Comparison of ENCODE assay signal across 1 cellular context in the genomic region with DNA sequence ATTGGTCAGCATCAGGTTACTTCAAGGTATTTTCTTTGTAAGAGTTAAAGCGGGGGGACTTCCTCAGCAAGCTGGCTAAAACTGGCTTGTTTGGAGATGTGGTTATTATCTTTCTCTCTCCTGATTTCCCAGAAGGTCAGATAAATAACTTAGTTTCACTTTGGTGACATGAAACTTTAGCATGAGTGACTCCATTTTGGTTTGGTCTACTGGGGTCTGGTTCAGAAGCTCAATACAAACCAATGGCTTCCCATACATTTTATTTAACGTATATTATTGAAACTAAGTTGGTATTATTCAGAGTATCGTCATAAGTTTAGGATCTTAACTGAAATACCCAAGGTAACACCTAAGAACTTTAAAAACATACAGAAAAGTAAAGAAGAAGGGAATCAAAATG.
TF ChIP-seq lines count a peak whose summit lies in the region.

No MANE protein-coding gene starts in this region.

TF ChIP-seq in K562, 482 proteins besides CTCF, POLR2A, EP300 and RAD21 (continued from another document and continues in another):
- peak; percentile 82; the same call in 1 of the 2 replicates for TF ChIP-seq PATZ1 (CRISPR knock-in tag; IDR thresholded peaks at IDR 0.05; ENCODE audit: borderline replicate concordance)
- TF ChIP-seq MAFG (tag; conservative IDR thresholded peaks at IDR 0.05): 0 out of 2 replicates have a peak, but pooled peaks have one; percentile 11
- peak; percentile 98 for TF ChIP-seq DDX20 (tag; IDR thresholded peaks at IDR 0.05; ENCODE audit: low read depth)
- TF ChIP-seq RBM15 (IDR thresholded peaks at IDR 0.05; ENCODE audit: insufficient read depth, low read length): no peak
- no peak for TF ChIP-seq MEF2A (IDR thresholded peaks at IDR 0.05; ENCODE audit: control insufficient read depth, low read depth, low read length)
- 0 out of 2 replicates have a peak, but pooled peaks have one; percentile 29 for TF ChIP-seq ZNF696 (CRISPR knock-in tag; conservative IDR thresholded peaks at IDR 0.05)
- no peak for TF ChIP-seq SFPQ (IDR thresholded peaks at IDR 0.05; ENCODE audit: low read depth, low read length)
- peak; percentile 92; the same call in 1 of the 2 replicates for TF ChIP-seq HSF4 (CRISPR knock-in tag; IDR thresholded peaks at IDR 0.05; ENCODE audit: borderline replicate concordance)
- TF ChIP-seq ILK (tag; IDR thresholded peaks at IDR 0.05; ENCODE audit: borderline replicate concordance, low read depth): peak; percentile 91
- TF ChIP-seq MEF2D (tag; conservative IDR thresholded peaks at IDR 0.05; ENCODE audit: low read depth): peak; percentile 95
- TF ChIP-seq ZHX1 (conservative IDR thresholded peaks at IDR 0.05; ENCODE audit: low read length): no peak
- 0 out of 2 replicates have a peak, but pooled peaks have one; percentile 70 for TF ChIP-seq CUX1 (CRISPR knock-in tag; IDR thresholded peaks at IDR 0.05)
- peak; percentile 86 for TF ChIP-seq ZNF79 (CRISPR knock-in tag; IDR thresholded peaks at IDR 0.05; ENCODE audit: low read depth)
- TF ChIP-seq FOXA1 (IDR thresholded peaks at IDR 0.05; ENCODE audit: borderline replicate concordance): no peak
- no peak for TF ChIP-seq SRSF7 (optimal IDR thresholded peaks at IDR 0.05; ENCODE audit: low read depth, low read length)
- no peak for TF ChIP-seq ARID3A (IDR thresholded peaks at IDR 0.05; ENCODE audit: borderline replicate concordance, low read depth, low read length)
- no peak for TF ChIP-seq TBL1XR1 (IDR thresholded peaks at IDR 0.05; ENCODE audit: low read length in 2 of 2)
- TF ChIP-seq TCF15 (CRISPR knock-in tag; IDR thresholded peaks at IDR 0.05): peak; percentile 92
- peak; percentile 54; the same call in 1 of the 2 replicates for TF ChIP-seq ZFP1 (CRISPR knock-in tag; IDR thresholded peaks at IDR 0.05)
- TF ChIP-seq KDM4B (IDR thresholded peaks at IDR 0.05; ENCODE audit: borderline replicate concordance in 2 of 2, low read depth in 1 of 2): no peak
- no peak for TF ChIP-seq TGIF2 (CRISPR knock-in tag; IDR thresholded peaks at IDR 0.05)
- no peak for TF ChIP-seq LARP7 (IDR thresholded peaks at IDR 0.05)
- TF ChIP-seq TEAD2 (tag; IDR thresholded peaks at IDR 0.05): peak; percentile 90
- TF ChIP-seq SPI1 (IDR thresholded peaks at IDR 0.05; ENCODE audit: borderline replicate concordance, low read depth, low read length): peak; percentile 19; the same call in 1 of the 2 replicates
- peak; percentile 24; the same call in 1 of the 2 replicates for TF ChIP-seq ZNF507 (tag; conservative IDR thresholded peaks at IDR 0.05)
- no peak for TF ChIP-seq NR4A1 (CRISPR knock-in tag; IDR thresholded peaks at IDR 0.05)
- peak; percentile 98 for TF ChIP-seq NR4A1 (tag; IDR thresholded peaks at IDR 0.05)
- TF ChIP-seq DIDO1 (tag; IDR thresholded peaks at IDR 0.05; ENCODE audit: low read depth): peak; percentile 81
- TF ChIP-seq, protein P1, sequence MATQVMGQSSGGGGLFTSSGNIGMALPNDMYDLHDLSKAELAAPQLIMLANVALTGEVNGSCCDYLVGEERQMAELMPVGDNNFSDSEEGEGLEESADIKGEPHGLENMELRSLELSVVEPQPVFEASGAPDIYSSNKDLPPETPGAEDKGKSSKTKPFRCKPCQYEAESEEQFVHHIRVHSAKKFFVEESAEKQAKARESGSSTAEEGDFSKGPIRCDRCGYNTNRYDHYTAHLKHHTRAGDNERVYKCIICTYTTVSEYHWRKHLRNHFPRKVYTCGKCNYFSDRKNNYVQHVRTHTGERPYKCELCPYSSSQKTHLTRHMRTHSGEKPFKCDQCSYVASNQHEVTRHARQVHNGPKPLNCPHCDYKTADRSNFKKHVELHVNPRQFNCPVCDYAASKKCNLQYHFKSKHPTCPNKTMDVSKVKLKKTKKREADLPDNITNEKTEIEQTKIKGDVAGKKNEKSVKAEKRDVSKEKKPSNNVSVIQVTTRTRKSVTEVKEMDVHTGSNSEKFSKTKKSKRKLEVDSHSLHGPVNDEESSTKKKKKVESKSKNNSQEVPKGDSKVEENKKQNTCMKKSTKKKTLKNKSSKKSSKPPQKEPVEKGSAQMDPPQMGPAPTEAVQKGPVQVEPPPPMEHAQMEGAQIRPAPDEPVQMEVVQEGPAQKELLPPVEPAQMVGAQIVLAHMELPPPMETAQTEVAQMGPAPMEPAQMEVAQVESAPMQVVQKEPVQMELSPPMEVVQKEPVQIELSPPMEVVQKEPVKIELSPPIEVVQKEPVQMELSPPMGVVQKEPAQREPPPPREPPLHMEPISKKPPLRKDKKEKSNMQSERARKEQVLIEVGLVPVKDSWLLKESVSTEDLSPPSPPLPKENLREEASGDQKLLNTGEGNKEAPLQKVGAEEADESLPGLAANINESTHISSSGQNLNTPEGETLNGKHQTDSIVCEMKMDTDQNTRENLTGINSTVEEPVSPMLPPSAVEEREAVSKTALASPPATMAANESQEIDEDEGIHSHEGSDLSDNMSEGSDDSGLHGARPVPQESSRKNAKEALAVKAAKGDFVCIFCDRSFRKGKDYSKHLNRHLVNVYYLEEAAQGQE (CRISPR knock-in tag; IDR thresholded peaks at IDR 0.05; ENCODE audit: low read depth): no peak
- TF ChIP-seq ZBTB34 (CRISPR knock-in tag; IDR thresholded peaks at IDR 0.05): peak; percentile 85
- TF ChIP-seq ELF4 (CRISPR knock-in tag; IDR thresholded peaks at IDR 0.05): peak; percentile 68
- TF ChIP-seq ZNF644 (tag; IDR thresholded peaks at IDR 0.05; ENCODE audit: low read depth): peak; percentile 94
- TF ChIP-seq PHTF2 (CRISPR knock-in tag; IDR thresholded peaks at IDR 0.05): peak; percentile 58; the same call in 1 of the 2 replicates
- TF ChIP-seq CREB3 (tag; conservative IDR thresholded peaks at IDR 0.05; ENCODE audit: low read depth): peak; percentile 97
- TF ChIP-seq ZNF76 (CRISPR knock-in tag; IDR thresholded peaks at IDR 0.05; ENCODE audit: borderline replicate concordance): peak; percentile 84
- no peak for TF ChIP-seq ZNF274 (IDR thresholded peaks at IDR 0.05; ENCODE audit: borderline replicate concordance, low read depth, low read length)
- TF ChIP-seq DMBX1 (CRISPR knock-in tag; IDR thresholded peaks at IDR 0.05; ENCODE audit: borderline replicate concordance): peak; percentile 99
